9 cellular contexts compared by ENCODE assay signal in the genomic region with DNA sequence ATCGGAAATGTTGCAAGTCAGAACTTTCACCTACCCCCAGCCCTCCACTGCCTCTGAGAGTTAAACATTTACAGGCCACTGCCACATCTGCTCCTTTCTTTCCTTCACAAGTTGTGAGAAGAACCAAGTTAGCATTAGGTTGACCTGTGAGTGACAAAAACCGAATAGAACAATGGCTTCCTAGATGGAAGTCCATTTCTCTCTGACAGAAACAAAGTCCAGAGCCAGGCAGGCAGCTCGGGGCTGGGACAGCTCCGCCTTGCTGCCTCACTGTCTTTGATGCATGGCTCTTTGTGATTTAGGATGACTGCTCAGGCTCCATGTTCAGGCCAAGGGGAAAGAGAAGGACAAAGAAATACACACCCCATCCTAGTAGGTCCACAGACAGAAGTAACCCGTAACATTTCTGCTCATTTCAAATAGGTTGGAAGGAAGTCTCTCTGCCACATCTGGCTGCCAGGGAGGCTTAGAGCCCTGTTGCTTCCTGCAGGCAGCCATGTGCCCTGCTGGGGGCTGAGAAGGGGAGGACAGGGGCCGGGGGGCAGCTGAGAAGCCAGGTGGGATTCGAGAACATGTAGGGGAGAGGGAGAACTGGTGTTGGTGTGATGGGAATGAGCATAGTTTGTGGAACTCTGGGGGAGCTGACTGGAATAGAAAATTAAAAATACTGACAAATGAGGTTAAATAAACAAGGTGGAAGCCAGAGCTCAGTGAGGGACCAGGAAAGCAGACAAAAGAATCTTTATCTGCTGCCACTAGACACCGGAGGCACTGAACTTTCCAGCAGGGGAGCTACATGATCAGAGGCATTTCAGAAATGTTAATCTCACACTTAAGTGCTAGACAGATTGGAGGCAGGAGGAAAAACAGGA. TPM values are rescaled to one million over a fixed set of nuclear protein-coding genes. Genes with fewer than 3 reads are reported as not detected.
A peak's percentile ranks its signal among the peaks of the same experiment; 100 is the strongest.
DNase-seq lines count a peak whose midpoint lies in the region; ATAC-seq and TF ChIP-seq lines count a peak whose summit lies in the region.
"Had no signal": no experiment of that assay in that cellular context is flagged by ENCODE, and none has a peak within 500 bp of the region (broad histone marks: within the 10 kb centered on the region; RNA-seq: fewer than 3 reads in every experiment).

No MANE protein-coding gene starts in this region.

- H3K27ac Mint-ChIP-seq in activated naive CD8-positive, alpha-beta T cell treated with anti-CD3 and anti-CD28 coated beads, Interleukin-2, amount 10 ng/mL, durations not matched to agents 7 days and 5 days = peak overlapping the region; percentile 87

- H4K20me1 ChIP-seq in DND-41 (ENCODE audit: insufficient read depth, low read length) = no peaks in the 10 kb centered on the region

- H3K4me2 ChIP-seq in DND-41 (ENCODE audit: insufficient read depth, low read length) = no peak overlapping the region

- peaks cover 50% of the 10 kb centered on the region for H3K4me1 Mint-ChIP-seq in activated naive CD8-positive, alpha-beta T cell treated with anti-CD3 and anti-CD28 coated beads, Interleukin-2, amount 10 ng/mL, durations not matched to agents 7 days and 5 days

- H3K9me3 Mint-ChIP-seq in activated naive CD8-positive, alpha-beta T cell treated with anti-CD3 and anti-CD28 coated beads, Interleukin-2, amount 10 ng/mL, durations not matched to agents 7 days and 5 days = peaks cover 3% of the 10 kb centered on the region

- TF ChIP-seq CTCF in DND-41 (IDR thresholded peaks at IDR 0.05; ENCODE audit: borderline replicate concordance, extremely low read depth, low read length, poor library complexity, severe bottlenecking) = peak; percentile 24

- H3K4me1 ChIP-seq in DND-41 (ENCODE audit: insufficient read depth, low read length) = peaks cover 24% of the 10 kb centered on the region

- no peaks in the 10 kb centered on the region for H3K27me3 Mint-ChIP-seq in activated naive CD8-positive, alpha-beta T cell treated with anti-CD3 and anti-CD28 coated beads, Interleukin-2, amount 10 ng/mL, durations not matched to agents 7 days and 5 days

- no peak overlapping the region for H3K4me3 ChIP-seq in DND-41 (ENCODE audit: low read depth in 1 of 2, low read length in 2 of 2)
- H3K4me3 ChIP-seq: SK-N-MC had no signal

- no peak overlapping the region for H3K27ac ChIP-seq in DND-41 (ENCODE audit: low read length)
- H3K27ac ChIP-seq: SK-N-MC had no signal

- POLR2A ChIA-PET in activated naive CD8-positive, alpha-beta T cell treated with anti-CD3 and anti-CD28 coated beads, Interleukin-2, amount 10 ng/mL, durations not matched to agents 7 days and 5 days (lab: Charles Lee) = interaction anchor here (0.6 to 1.0 kb wide), 4 partner anchors 17 to 28 kb away, joined by 3 to 4 read pairs (median 3); partner anchors contain the start of gene IER3

- no peaks in the 10 kb centered on the region for H3K9me3 ChIP-seq in DND-41 (ENCODE audit: insufficient read depth, low read length, severe bottlenecking)

- no peaks in the 10 kb centered on the region for H3K79me2 ChIP-seq in DND-41 (ENCODE audit: insufficient read depth, low read length)

- peak overlapping the region; percentile 54 for H3K4me3 Mint-ChIP-seq in activated naive CD8-positive, alpha-beta T cell treated with anti-CD3 and anti-CD28 coated beads, Interleukin-2, amount 10 ng/mL, durations not matched to agents 7 days and 5 days

- H3K9ac ChIP-seq in DND-41 (ENCODE audit: low read depth, low read length) = no peak overlapping the region

- peaks cover 15% of the 10 kb centered on the region for H3K36me3 Mint-ChIP-seq in activated naive CD8-positive, alpha-beta T cell treated with anti-CD3 and anti-CD28 coated beads, Interleukin-2, amount 10 ng/mL, durations not matched to agents 7 days and 5 days

- H3K27me3 ChIP-seq in DND-41 (ENCODE audit: insufficient read depth, low read length, poor library complexity) = no peaks in the 10 kb centered on the region

- no peaks in the 10 kb centered on the region for H3K36me3 ChIP-seq in DND-41 (ENCODE audit: insufficient read depth, low read length)

- peak; percentile 68 for ATAC-seq in DND-41 (ENCODE audit: insufficient read depth, low read depth)
- peak; percentile 25 for ATAC-seq in activated naive CD8-positive, alpha-beta T cell treated with anti-CD3 and anti-CD28 coated beads, Interleukin-2, amount 10 ng/mL, durations not matched to agents 7 days and 5 days (ENCODE audit: low read depth)
- ATAC-seq in GM21717 (IDR thresholded peaks at IDR 0.05; ENCODE audit: unreplicated experiment) = no peak
- no peak for ATAC-seq in GM21723 (IDR thresholded peaks at IDR 0.05; ENCODE audit: unreplicated experiment)
- no peak for ATAC-seq in GM19455 (IDR thresholded peaks at IDR 0.05; ENCODE audit: unreplicated experiment)
- no peak for ATAC-seq in GM21526 (IDR thresholded peaks at IDR 0.05; ENCODE audit: low FRiP score, unreplicated experiment)

- H2AFZ ChIP-seq in DND-41 (ENCODE audit: low read depth, low read length) = 0 out of 2 replicates have a peak overlapping the region, but pooled peaks have one; percentile 21

- DNase-seq in DND-41 (peak; percentile 29), HT-29 (ENCODE audit: low spot score) (peak; percentile 85), left kidney (ENCODE audit: low read depth, low spot score) (peak; percentile 82)
- DNase-seq in activated naive CD8-positive, alpha-beta T cell treated with anti-CD3 and anti-CD28 coated beads, Interleukin-2, amount 10 ng/mL, durations not matched to agents 7 days and 5 days = no peak

RNA-seq across cellular contexts. Expression of gene IER3, which starts 19.5 kb away (rescaled TPM):
- 200 and 206 TPM in 2 replicates for total RNA-seq in HT-29 (2014; rRNA removed; shearing (Covaris generic))
- 10 to 100 TPM; 49.1 to 52.7 TPM for total RNA-seq in activated naive CD8-positive, alpha-beta T cell treated with anti-CD3 and anti-CD28 coated beads, Interleukin-2, amount 10 ng/mL, durations not matched to agents 7 days and 5 days

RNA-seq across cellular contexts. Expression of gene FLOT1, which starts 21.4 kb away (rescaled TPM):
- total RNA-seq in HT-29 (2014; rRNA removed; shearing (Covaris generic)) = 142 and 152 TPM in 2 replicates
- total RNA-seq in activated naive CD8-positive, alpha-beta T cell treated with anti-CD3 and anti-CD28 coated beads, Interleukin-2, amount 10 ng/mL, durations not matched to agents 7 days and 5 days = 100 to 1,000 TPM; 261 to 271 TPM

RNA-seq across cellular contexts. Expression of gene TUBB, which starts 43.7 kb away (rescaled TPM):
- 935 and 959 TPM in 2 replicates for total RNA-seq in HT-29 (2014; rRNA removed; shearing (Covaris generic))
- 1,000 to 10,000 TPM; 1,168 to 1,207 TPM for total RNA-seq in activated naive CD8-positive, alpha-beta T cell treated with anti-CD3 and anti-CD28 coated beads, Interleukin-2, amount 10 ng/mL, durations not matched to agents 7 days and 5 days

RNA-seq across cellular contexts. Expression of gene MDC1, which starts 46.8 kb away (rescaled TPM):
- total RNA-seq in HT-29 (2014; rRNA removed; shearing (Covaris generic)) = 24.8 and 24.9 TPM in 2 replicates
- 10 to 100 TPM; 50.2 to 52.2 TPM for total RNA-seq in activated naive CD8-positive, alpha-beta T cell treated with anti-CD3 and anti-CD28 coated beads, Interleukin-2, amount 10 ng/mL, durations not matched to agents 7 days and 5 days

Comparison
In these comparisons a context has a peak if more than half of its experiments do, and no peak if none do; other contexts are left out.
1. ATAC-seq: peak in DND-41 (single experiment) and activated naive CD8-positive, alpha-beta T cell treated with anti-CD3 and anti-CD28 coated beads, Interleukin-2, amount 10 ng/mL, durations not matched to agents 7 days and 5 days (single experiment); none in GM21717 (single experiment), GM21723 (single experiment), GM19455 (single experiment) and GM21526 (single experiment).